In genomic region chr14:32709072-32709471, GRCh38 we compare ENCODE assay signal across 1 cellular context.
TF ChIP-seq lines count a peak whose summit lies in the region.

No MANE protein-coding gene starts in this region.

TF ChIP-seq in SK-N-SH, 30 proteins besides CTCF, POLR2A, EP300 and RAD21 (continued from another document):
- TF ChIP-seq SIN3A (IDR thresholded peaks at IDR 0.05; ENCODE audit: borderline replicate concordance, low read depth, low read length) (no peak), PBX3 (IDR thresholded peaks at IDR 0.05) (peak; percentile 62)
